ENCODE assay signal across 8 cellular contexts in the genomic region with DNA sequence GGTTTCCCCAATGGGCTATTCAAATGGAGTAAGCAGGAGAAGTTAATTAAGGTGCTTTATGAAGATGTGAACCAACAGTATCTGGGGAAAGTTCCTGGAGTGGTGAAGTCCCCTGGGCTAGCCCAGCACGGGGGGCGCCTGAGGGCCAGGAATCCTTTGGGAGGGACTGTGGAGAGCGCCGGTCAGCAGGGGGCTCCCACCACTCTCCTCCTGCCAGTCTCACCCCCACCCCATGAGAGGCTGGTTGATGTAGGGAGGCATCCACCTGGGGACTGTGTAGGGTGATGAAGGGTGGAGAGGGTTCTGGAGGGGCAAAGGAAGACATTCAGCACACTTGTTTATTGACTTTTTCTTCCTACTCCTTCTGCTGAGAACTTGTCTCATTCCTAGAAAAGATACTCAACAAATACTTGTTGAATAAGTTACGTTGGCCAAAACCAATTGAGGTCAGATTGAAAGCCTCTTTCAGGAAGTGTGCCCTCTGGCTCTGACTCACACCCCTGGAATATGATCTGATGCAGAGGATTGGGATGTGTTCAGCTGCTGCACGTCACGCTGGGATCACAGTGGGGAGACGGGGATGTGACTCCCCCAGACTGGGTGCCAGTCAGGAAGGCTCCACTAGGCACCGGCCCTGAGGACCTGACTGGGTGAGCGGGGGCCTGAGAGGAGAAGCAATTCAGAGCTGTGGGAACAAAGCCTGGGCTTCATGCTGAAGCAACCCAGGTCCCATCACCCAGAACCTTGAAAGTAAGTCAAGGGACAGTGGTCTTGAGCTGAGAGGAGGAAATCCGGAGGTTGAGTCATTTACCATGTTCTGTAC. TPM values are rescaled to one million over a fixed set of nuclear protein-coding genes. Genes with fewer than 3 reads are reported as not detected.
DNase-seq lines count a peak whose midpoint lies in the region; ATAC-seq and TF ChIP-seq lines count a peak whose summit lies in the region.
"Had no signal": no experiment of that assay in that cellular context is flagged by ENCODE, and none has a peak within 500 bp of the region (broad histone marks: within the 10 kb centered on the region; RNA-seq: fewer than 3 reads in every experiment).

No MANE protein-coding gene starts in this region.

- no peaks in the 10 kb centered on the region for H3K36me3 Mint-ChIP-seq in endodermal cell (ENCODE audit: low read depth)

- H3K4me3 ChIP-seq in endodermal cell (ENCODE audit: low read length): no peak overlapping the region
- H3K4me3 ChIP-seq in psoas muscle: no peak overlapping the region

- WGBS in endodermal cell (ENCODE audit: insufficient coverage in 1 of 2, insufficient read length in 1 of 2), 2 experiments: 89 to 90% methylated on average over 4 to 9 of the region's 11 CpGs
- 48 to 57% (median 51%) methylated on average over 11 of the region's 11 CpGs for WGBS in psoas muscle, 3 donors

- H3K4me3 Mint-ChIP-seq in endodermal cell: no peak overlapping the region

- H3K36me3 ChIP-seq in endodermal cell (ENCODE audit: control insufficient read depth, insufficient read depth, low read length): no peaks in the 10 kb centered on the region
- H3K36me3 ChIP-seq in psoas muscle (ENCODE audit: insufficient read depth in 1 of 2, low read depth in 1 of 2): no peaks in the 10 kb centered on the region

- H3K27ac Mint-ChIP-seq in endodermal cell: no peak overlapping the region

- H3K9me3 Mint-ChIP-seq in endodermal cell: no peaks in the 10 kb centered on the region

- peak; percentile 78 to 85 (median 80) for ATAC-seq in psoas muscle
- ATAC-seq in HG03354 (IDR thresholded peaks at IDR 0.05; ENCODE audit: poor library complexity, severe bottlenecking, unreplicated experiment): no peak
- no peak for ATAC-seq in activated CD4-positive, CD25-positive, alpha-beta regulatory T cell treated with anti-CD3 and anti-CD28 coated beads, Interleukin-2, amount 50 U/mL, for 24 hours
- no peak for ATAC-seq in GM21528 (IDR thresholded peaks at IDR 0.05; ENCODE audit: low FRiP score, unreplicated experiment)

- H3K27me3 Mint-ChIP-seq in endodermal cell (ENCODE audit: insufficient read depth): peaks cover 18% of the 10 kb centered on the region

- DNase-seq in GM04504 (ENCODE audit: low read depth) (peak; percentile 91), NCI-H69 (lab: John Stamatoyannopoulos, UW) (peak; percentile 17), endodermal cell (peak; percentile 42), psoas muscle (peak; percentile 52 to 66)
- DNase-seq: NCI-H2227 treated with DMSO at 0.1 percent for 48 hours had no signal

- TF ChIP-seq CTCF in endodermal cell (conservative IDR thresholded peaks at IDR 0.05) (peak; percentile 33), psoas muscle (IDR thresholded peaks at IDR 0.05) (no peak)

- peaks cover 6% of the 10 kb centered on the region for H3K4me1 ChIP-seq in endodermal cell (ENCODE audit: control insufficient read depth, insufficient read depth, low read length)
- peaks cover 8% of the 10 kb centered on the region for H3K4me1 ChIP-seq in psoas muscle

- H3K27ac ChIP-seq in endodermal cell (ENCODE audit: low read depth, low read length) (no peak overlapping the region), psoas muscle (no peak overlapping the region)

- intact Hi-C loops in psoas muscle (cut with DNase I): loop anchor here in 1 of 2 donors (5.0 kb wide), 1 partner anchor 162 kb away; no protein-coding TSS in a partner anchor

- H3K27me3 ChIP-seq in endodermal cell (ENCODE audit: control insufficient read depth, insufficient read depth, low read length, poor library complexity, severe bottlenecking) (peaks cover 15% of the 10 kb centered on the region), psoas muscle (ENCODE audit: insufficient read depth in 3 of 3, low read length in 2 of 3) (peaks cover 0 to 7% (median 3%) of the 10 kb centered on the region in 3 donors)

- H3K9ac ChIP-seq in endodermal cell (ENCODE audit: extremely low read depth, low read length, poor library complexity, severe bottlenecking): no peak overlapping the region

- H3K9me3 ChIP-seq in endodermal cell (ENCODE audit: control insufficient read depth, low read length): no peaks in the 10 kb centered on the region
- H3K9me3 ChIP-seq in psoas muscle: no peaks in the 10 kb centered on the region

- H3K4me1 Mint-ChIP-seq in endodermal cell: peaks cover 37% of the 10 kb centered on the region

RNA-seq across cellular contexts. Expression of a gene that starts 4.2 kb away (rescaled TPM):
- total RNA-seq in endodermal cell (not detected), psoas muscle (under 1 TPM in 2 of 4 donors, not detected in 2; 0.17 to 0.22 TPM)
- not detected for polyA plus RNA-seq in endodermal cell (2013, experiment 1 of 2)
- not detected for polyA plus RNA-seq in endodermal cell (2013, experiment 2 of 2)
- under 1 TPM in 2 of 3 donors, not detected in 1; 0.03 to 0.19 TPM for polyA plus RNA-seq in psoas muscle

RNA-seq across cellular contexts. Expression of a gene that starts 10.1 kb away (rescaled TPM):
- total RNA-seq in endodermal cell (1 to 10 TPM in 1 of 2 donors, under 1 TPM in 1; 0.64 to 1.4 TPM), psoas muscle (not detected)
- polyA plus RNA-seq in endodermal cell (2013, experiment 1 of 2): not detected
- not detected for polyA plus RNA-seq in endodermal cell (2013, experiment 2 of 2)
- under 1 TPM in 1 of 3 donors, not detected in 2; 0.03 TPM for polyA plus RNA-seq in psoas muscle

RNA-seq across cellular contexts. Expression of a gene that starts 19.6 kb away (rescaled TPM):
- total RNA-seq in endodermal cell: 10 to 100 TPM; 76.7 to 82.9 TPM
- polyA plus RNA-seq in endodermal cell (2013, experiment 1 of 2): 61.4 TPM
- polyA plus RNA-seq in endodermal cell (2013, experiment 2 of 2): 63.7 TPM
- total RNA-seq in psoas muscle: 10 to 100 TPM; 24.2 to 31.3 (median 27.0) TPM
- polyA plus RNA-seq in psoas muscle: 10 to 100 TPM; 23.2 to 65.3 (median 47.1) TPM

RNA-seq across cellular contexts. Expression of a gene that starts 19.9 kb away (rescaled TPM):
- total RNA-seq in endodermal cell (100 to 1,000 TPM; 314 to 367 TPM), psoas muscle (10 to 100 TPM; 75.3 to 83.2 (median 82.2) TPM)
- 253 TPM for polyA plus RNA-seq in endodermal cell (2013, experiment 1 of 2)
- polyA plus RNA-seq in endodermal cell (2013, experiment 2 of 2): 214 TPM
- polyA plus RNA-seq in psoas muscle: 10 to 100 TPM; 45.2 to 57.6 (median 53.5) TPM

RNA-seq across cellular contexts. Expression of a gene that starts 57.6 kb away (rescaled TPM):
- total RNA-seq in endodermal cell: 10 to 100 TPM; 16.9 to 17.2 TPM
- 37.1 TPM for polyA plus RNA-seq in endodermal cell (2013, experiment 1 of 2)
- 32.0 TPM for polyA plus RNA-seq in endodermal cell (2013, experiment 2 of 2)
- under 1 TPM; 0.30 to 0.77 (median 0.32) TPM for total RNA-seq in psoas muscle
- under 1 TPM; 0.31 to 0.51 (median 0.35) TPM for polyA plus RNA-seq in psoas muscle

Comparison
In these comparisons a context has a peak if more than half of its experiments do, and no peak if none do; other contexts are left out.
1. DNase-seq: peak in every context shown above with its lines; median percentile 91 in GM04504; 59 in psoas muscle; 42 in endodermal cell; 17 in NCI-H69.
2. ATAC-seq: peak in psoas muscle (4 of 4); none in HG03354 (single experiment), activated CD4-positive, CD25-positive, alpha-beta regulatory T cell treated with anti-CD3 and anti-CD28 coated beads, Interleukin-2, amount 50 U/mL, for 24 hours (0 of 2) and GM21528 (single experiment).